In the genomic region with DNA sequence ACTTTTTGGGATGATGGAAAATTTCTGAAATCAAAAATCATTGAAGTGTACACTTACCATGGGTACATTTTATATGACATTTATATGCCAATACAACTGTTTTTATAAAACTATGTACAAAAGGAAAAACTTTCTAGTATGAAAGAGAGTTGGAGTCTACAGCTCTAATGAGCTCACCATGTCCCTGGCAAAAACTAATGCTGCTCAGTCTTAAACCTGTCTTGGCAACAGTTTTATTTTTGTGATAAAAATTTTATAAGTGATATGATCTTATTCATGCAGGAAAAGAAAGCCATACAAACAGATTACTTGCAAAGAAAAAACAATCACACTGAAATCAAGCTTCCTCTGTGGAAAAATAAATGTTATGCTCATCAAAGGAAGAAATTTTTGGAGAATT, we compare ENCODE assay signal across 6 cellular contexts.
"Had no signal": no experiment of that assay in that cellular context is flagged by ENCODE, and none has a peak within 500 bp of the region (broad histone marks: within the 10 kb centered on the region; RNA-seq: fewer than 3 reads in every experiment).

No MANE protein-coding gene starts in this region.

- ATAC-seq: GM23338, HepG2 had no signal

- H3K27ac ChIP-seq: HL-60 had no signal

- H3K4me3 ChIP-seq: GM23338 had no signal

- DNase-seq: H9, HCEC 1CT, KBM-7 had no signal
